ENCODE assay signal across 12 cellular contexts in the genomic region with DNA sequence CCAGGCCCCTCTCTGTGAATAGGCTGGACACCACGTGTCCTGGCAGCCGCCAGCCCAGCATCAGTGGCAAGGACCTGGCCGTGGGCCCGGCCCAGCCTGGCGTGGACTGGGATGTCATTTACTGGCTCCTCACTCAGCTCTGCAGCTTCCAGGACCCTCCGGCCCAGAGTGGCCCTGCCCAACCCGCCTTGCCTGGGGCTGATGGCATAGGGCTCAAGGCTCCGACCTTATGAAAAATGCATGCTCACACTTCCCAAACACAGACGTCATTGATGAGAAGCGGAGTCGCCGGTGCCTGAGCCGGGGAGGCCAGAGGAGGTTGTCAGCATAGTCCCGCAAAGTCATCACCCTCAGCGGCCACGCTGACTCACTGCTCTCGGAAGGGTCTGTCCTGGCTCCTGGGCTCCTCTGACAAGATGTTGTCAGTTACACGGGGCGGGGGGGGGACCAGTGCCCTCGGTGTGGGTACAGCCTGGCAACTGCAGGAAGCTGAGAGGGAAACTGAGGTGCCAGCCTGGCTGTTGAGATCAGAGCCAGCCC. TPM values are rescaled to one million over a fixed set of nuclear protein-coding genes. Genes with fewer than 3 reads are reported as not detected.
A peak's percentile ranks its signal among the peaks of the same experiment; 100 is the strongest.
DNase-seq lines count a peak whose midpoint lies in the region; ATAC-seq and FAIRE-seq lines count a peak whose summit lies in the region.
"Had no signal": no experiment of that assay in that cellular context is flagged by ENCODE, and none has a peak within 500 bp of the region (broad histone marks: within the 10 kb centered on the region; RNA-seq: fewer than 3 reads in every experiment).

No MANE protein-coding gene starts in this region.

- H3K36me3 Mint-ChIP-seq in natural killer cell treated with Interleukin-12 subunit alpha and Interleukin-12 subunit beta and Interleukin-15 and Interleukin-18, amount 100 ng/mL, for 72 hours = no peaks in the 10 kb centered on the region

- H3K4me3 ChIP-seq in skeletal muscle tissue (ENCODE audit: low read length in 3 of 3) = peak overlapping the region in 2 of 3 donors; percentile 13 to 22

- no peak overlapping the region for H3K27ac Mint-ChIP-seq in natural killer cell treated with Interleukin-12 subunit alpha and Interleukin-12 subunit beta and Interleukin-15 and Interleukin-18, amount 100 ng/mL, for 72 hours

- peaks cover 0 to 6% of the 10 kb centered on the region in 2 donors for H3K4me1 Mint-ChIP-seq in natural killer cell treated with Interleukin-12 subunit alpha and Interleukin-12 subunit beta and Interleukin-15 and Interleukin-18, amount 100 ng/mL, for 72 hours (ENCODE audit: low read depth in 2 of 2)

- peak; percentile 56 for DNase-seq in HTR-8/SVneo (ENCODE audit: insufficient read length, low spot score)
- DNase-seq in astrocyte of the hippocampus (ENCODE audit: low read depth, low spot score) = peak; percentile 86
- DNase-seq in inferior parietal cortex (ENCODE audit: extremely low spot score) = peak; percentile 63
- no peak for DNase-seq in NCI-H82 treated with DMSO at 0.1 percent for 48 hours (lab: John Stamatoyannopoulos, UW; ENCODE audit: unreplicated experiment)
- no peak for DNase-seq in natural killer cell treated with Interleukin-12 subunit alpha and Interleukin-12 subunit beta and Interleukin-15 and Interleukin-18, amount 100 ng/mL, for 72 hours (ENCODE audit: low spot score)
- no peak for DNase-seq in CD1c-positive myeloid dendritic cell (ENCODE audit: extremely low spot score)
- DNase-seq in NCI-H82 (lab: John Stamatoyannopoulos, UW) = no peak
- DNase-seq: activated CD4-positive, alpha-beta T cell treated with anti-CD3 and anti-CD28 coated beads for 1 hour; SHP77 treated with DMSO at 0.1 percent for 48 hours had no signal

- peak; percentile 63 for FAIRE-seq in HTR-8/SVneo (lab: Jason Lieb, UNC)
- FAIRE-seq: colon had no signal

- no peak overlapping the region for H3K4me3 Mint-ChIP-seq in natural killer cell treated with Interleukin-12 subunit alpha and Interleukin-12 subunit beta and Interleukin-15 and Interleukin-18, amount 100 ng/mL, for 72 hours

- H3K27me3 Mint-ChIP-seq in natural killer cell treated with Interleukin-12 subunit alpha and Interleukin-12 subunit beta and Interleukin-15 and Interleukin-18, amount 100 ng/mL, for 72 hours = peaks cover 2 to 6% of the 10 kb centered on the region in 2 donors

- no peaks in the 10 kb centered on the region for H3K9me3 Mint-ChIP-seq in natural killer cell treated with Interleukin-12 subunit alpha and Interleukin-12 subunit beta and Interleukin-15 and Interleukin-18, amount 100 ng/mL, for 72 hours

- peak overlapping the region in 1 of 3 donors; percentile 8 for H3K9ac ChIP-seq in skeletal muscle tissue (ENCODE audit: low read depth in 1 of 3, low read length in 3 of 3)

- no peak for ATAC-seq in natural killer cell treated with Interleukin-12 subunit alpha and Interleukin-12 subunit beta and Interleukin-15 and Interleukin-18, amount 100 ng/mL, for 72 hours

- peaks cover 20 to 23% (median 21%) of the 10 kb centered on the region in 3 donors for H3K4me1 ChIP-seq in skeletal muscle tissue (ENCODE audit: control insufficient read depth in 3 of 3, insufficient read depth in 3 of 3, low read length in 3 of 3)

- H3K36me3 ChIP-seq in skeletal muscle tissue (ENCODE audit: control insufficient read depth in 3 of 3, insufficient read depth in 3 of 3, low read length in 3 of 3) = no peaks in the 10 kb centered on the region

- H3K27me3 ChIP-seq in skeletal muscle tissue (ENCODE audit: control insufficient read depth in 3 of 3, insufficient read depth in 3 of 3, low read length in 3 of 3) = peaks cover 0 to 5% (median 0%) of the 10 kb centered on the region in 3 donors

- no peak overlapping the region for H3K27ac ChIP-seq in skeletal muscle tissue (ENCODE audit: low read depth, low read length)

- H3K9me3 ChIP-seq in skeletal muscle tissue (ENCODE audit: control insufficient read depth in 3 of 3, low read length in 3 of 3) = peaks cover 0 to 2% (median 0%) of the 10 kb centered on the region in 3 donors

RNA-seq across cellular contexts. Expression of gene CFAP99, which starts 14.3 kb away (rescaled TPM):
- not detected for total RNA-seq in skeletal muscle tissue
- not detected for total RNA-seq in natural killer cell treated with Interleukin-12 subunit alpha and Interleukin-12 subunit beta and Interleukin-15 and Interleukin-18, amount 100 ng/mL, for 72 hours
- total RNA-seq: glomerular endothelial cell had no signal

RNA-seq across cellular contexts. Expression of gene ZFYVE28, which starts 14.6 kb away (rescaled TPM):
- total RNA-seq in skeletal muscle tissue = 1.0 TPM
- 10 to 100 TPM; 13.8 to 25.6 TPM for total RNA-seq in natural killer cell treated with Interleukin-12 subunit alpha and Interleukin-12 subunit beta and Interleukin-15 and Interleukin-18, amount 100 ng/mL, for 72 hours

RNA-seq across cellular contexts. Expression of gene RNF4, which starts 35.8 kb away (rescaled TPM):
- total RNA-seq in skeletal muscle tissue = 29.2 TPM
- 100 to 1,000 TPM; 112 to 136 TPM for total RNA-seq in natural killer cell treated with Interleukin-12 subunit alpha and Interleukin-12 subunit beta and Interleukin-15 and Interleukin-18, amount 100 ng/mL, for 72 hours

Comparison
In these comparisons a context has a peak if more than half of its experiments do, and no peak if none do; other contexts are left out.
1. DNase-seq: peak in HTR-8/SVneo (single experiment), astrocyte of the hippocampus (single experiment) and inferior parietal cortex (single experiment); none in NCI-H82 treated with DMSO at 0.1 percent for 48 hours (single experiment), natural killer cell treated with Interleukin-12 subunit alpha and Interleukin-12 subunit beta and Interleukin-15 and Interleukin-18, amount 100 ng/mL, for 72 hours (single experiment), CD1c-positive myeloid dendritic cell (single experiment) and NCI-H82 (single experiment).